8 cellular contexts compared by ENCODE assay signal in the genomic region with DNA sequence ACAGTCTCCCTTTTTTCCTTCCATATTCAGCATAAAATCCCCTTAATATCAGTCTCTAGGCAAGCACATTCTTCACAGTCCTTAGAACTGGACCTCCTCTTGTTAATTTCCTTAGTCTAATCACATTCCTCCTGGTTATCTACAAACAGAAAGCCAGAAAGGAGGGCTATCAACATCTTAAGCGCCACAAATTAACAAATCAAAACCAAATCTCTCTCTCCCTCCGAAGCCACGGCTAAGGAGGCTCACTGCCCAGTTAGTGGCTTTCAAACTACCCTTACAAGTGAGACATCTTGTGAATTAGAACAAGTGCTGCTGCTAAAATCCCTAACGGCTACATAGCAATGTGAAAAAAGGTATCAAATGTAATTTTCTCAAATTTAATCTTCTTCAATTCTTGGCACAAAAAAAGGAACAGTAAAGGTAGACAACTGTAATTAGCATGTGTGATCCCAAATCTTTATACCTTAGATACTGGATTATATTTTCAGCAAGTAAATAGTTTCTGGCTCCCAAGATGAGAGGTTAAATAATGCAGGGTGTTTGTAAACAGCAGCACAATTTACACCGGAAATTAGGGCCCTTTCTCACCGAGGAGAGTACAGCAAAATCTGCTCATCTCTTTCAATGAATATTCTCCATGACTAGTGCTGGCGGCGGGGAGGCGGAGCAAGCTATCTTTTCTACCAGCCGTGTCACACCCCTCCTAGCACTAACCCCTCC. TPM values are rescaled to one million over a fixed set of nuclear protein-coding genes. Genes with fewer than 3 reads are reported as not detected.
DNase-seq lines count a peak whose midpoint lies in the region; ATAC-seq and TF ChIP-seq lines count a peak whose summit lies in the region.

No MANE protein-coding gene starts in this region.

- H3K27me3 ChIP-seq in adrenal gland: no peaks in the 10 kb centered on the region
- H3K27me3 ChIP-seq in iPS-15b (ENCODE audit: control insufficient read depth, insufficient read depth, low read length): no peaks in the 10 kb centered on the region

- H3K4me3 ChIP-seq in adrenal gland (peak overlapping the region in 3 of 4 donors; percentile 62 to 98 (median 87)), iPS-15b (ENCODE audit: low read depth, low read length) (peak overlapping the region; percentile 92)

- H3K27ac ChIP-seq in adrenal gland: peak overlapping the region in 3 of 5 donors; percentile 96 to 99 (median 98)

- H3K9me3 ChIP-seq in adrenal gland (replicated peaks in 1 of 3): no peaks in the 10 kb centered on the region
- H3K9me3 ChIP-seq in iPS-15b (ENCODE audit: control insufficient read depth, insufficient read depth, low read length): no peaks in the 10 kb centered on the region

- peak; percentile 38 for ATAC-seq in HG03066 (IDR thresholded peaks at IDR 0.05; ENCODE audit: low read depth, unreplicated experiment)
- ATAC-seq in HG03457 (IDR thresholded peaks at IDR 0.05; ENCODE audit: unreplicated experiment): no peak
- no peak for ATAC-seq in GM19467 (IDR thresholded peaks at IDR 0.05; ENCODE audit: unreplicated experiment)

- WGBS in adrenal gland, 4 donors: 6 to 10% (median 6%) methylated on average over 10 of the region's 10 CpGs

- peaks cover 0 to 10% of the 10 kb centered on the region in 2 donors for H3K36me3 ChIP-seq in adrenal gland (replicated peaks in 1 of 2)
- peaks cover 5% of the 10 kb centered on the region for H3K36me3 ChIP-seq in iPS-15b (ENCODE audit: control insufficient read depth, insufficient read depth, low read length)

- peaks cover 9 to 37% of the 10 kb centered on the region in 2 donors for H3K4me1 ChIP-seq in adrenal gland (replicated peaks in 1 of 2)
- peaks cover 20% of the 10 kb centered on the region for H3K4me1 ChIP-seq in iPS-15b (ENCODE audit: control insufficient read depth, insufficient read depth, low read length)

- DNase-seq in GM10266 (ENCODE audit: extremely low spot score) (peak; percentile 86), SIG-M5 (lab: John Stamatoyannopoulos, UW) (peak; percentile 10), adrenal gland (peak in 3 of 7 donors; percentile 63 to 79 (median 63))
- DNase-seq in stimulated activated CD4-positive, alpha-beta T cell treated with anti-CD3 and anti-CD28 coated beads, Interleukin-15, amount 100 ng/mL, for 24 hours: peak; percentile 93

- peak overlapping the region; percentile 56 for H3K9ac ChIP-seq in iPS-15b (ENCODE audit: low read depth, low read length)

- no peak for TF ChIP-seq POLR2A in adrenal gland (IDR thresholded peaks at IDR 0.05)

- intact Hi-C loops in adrenal gland (cut with DNase I): no loop called here

- TF ChIP-seq CTCF in GM10266 (IDR thresholded peaks at IDR 0.05; ENCODE audit: control insufficient read depth, insufficient read depth, low read depth, missing control alignments) (no peak), adrenal gland (IDR thresholded peaks at IDR 0.05) (no peak)

RNA-seq across cellular contexts. Expression of a gene that starts 1.4 kb away (rescaled TPM):
- total RNA-seq in adrenal gland: 10 to 100 TPM in 7 of 8 donors, 1 to 10 TPM in 1; 9.8 to 24.3 (median 14.2) TPM
- 10 to 100 TPM; 12.1 to 17.0 (median 14.6) TPM for polyA plus RNA-seq in adrenal gland

RNA-seq across cellular contexts. Expression of a gene that starts 19.6 kb away (rescaled TPM):
- total RNA-seq in adrenal gland: 100 to 1,000 TPM in 2 of 8 donors, 10 to 100 TPM in 6; 32.1 to 110 (median 59.7) TPM
- 100 to 1,000 TPM in 2 of 3 donors, 10 to 100 TPM in 1; 24.2 to 223 (median 210) TPM for polyA plus RNA-seq in adrenal gland
